In the genomic region with DNA sequence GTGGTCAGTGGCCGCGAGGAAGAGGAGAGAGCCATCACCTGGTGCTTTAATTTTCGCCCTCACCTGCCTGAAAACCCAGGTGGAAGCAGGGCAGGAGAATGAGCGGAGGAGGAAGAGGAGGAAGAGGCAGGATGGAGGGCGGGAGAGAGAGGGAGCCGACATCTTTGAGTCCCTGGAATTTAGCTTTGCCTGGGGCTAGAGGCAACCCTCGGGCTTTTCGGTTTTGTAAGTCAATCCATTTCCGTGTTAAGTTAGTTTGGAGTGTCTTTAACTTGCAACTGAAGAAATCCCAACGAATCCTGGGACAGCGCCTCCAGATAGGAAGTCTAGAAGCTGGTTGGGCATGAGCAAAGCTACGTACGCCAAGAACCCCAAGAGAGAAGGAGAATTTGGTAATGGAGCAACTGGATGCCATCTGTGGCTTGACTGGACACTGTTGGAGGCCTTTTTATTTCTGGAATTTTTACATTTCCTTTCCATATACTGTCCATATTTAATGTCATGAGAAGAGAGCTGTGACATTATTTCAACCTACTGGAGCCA, we compare ENCODE assay signal across 22 cellular contexts. TPM values are rescaled to one million over a fixed set of nuclear protein-coding genes. Genes with fewer than 3 reads are reported as not detected.
A peak's percentile ranks its signal among the peaks of the same experiment; 100 is the strongest.
DNase-seq lines count a peak whose midpoint lies in the region; ATAC-seq and TF ChIP-seq lines count a peak whose summit lies in the region.
"Had no signal": no experiment of that assay in that cellular context is flagged by ENCODE, and none has a peak within 500 bp of the region (broad histone marks: within the 10 kb centered on the region; RNA-seq: fewer than 3 reads in every experiment).

No MANE protein-coding gene starts in this region.

- no peaks in the 10 kb centered on the region; the same call in 1 of the 2 replicates for H3F3A ChIP-seq in GM23248 (ENCODE audit: insufficient read depth)

- TF ChIP-seq CTCF in fibroblast of mammary gland (conservative IDR thresholded peaks at IDR 0.05; ENCODE audit: control insufficient read depth, insufficient read depth, low read depth, low read length) (no peak), osteoblast (IDR thresholded peaks at IDR 0.05; ENCODE audit: extremely low read depth, low read depth, low read length) (no peak), HFFc6 (IDR thresholded peaks at IDR 0.05) (no peak)

- H3K79me2 ChIP-seq in osteoblast (ENCODE audit: insufficient read depth, low read length) (no peaks in the 10 kb centered on the region), GM23248 (ENCODE audit: insufficient read depth) (no peaks in the 10 kb centered on the region)

- no peaks in the 10 kb centered on the region for H3K36me3 Mint-ChIP-seq in stimulated activated naive CD8-positive, alpha-beta T cell treated with anti-CD3 and anti-CD28 coated beads, Interleukin-15, Interleukin-2, amounts not matched to agents 100 ng/mL and 50 ng/mL, for 24 hours (ENCODE audit: low read depth)
- peaks cover 4% of the 10 kb centered on the region; the same call in 1 of the 2 replicates for H3K36me3 Mint-ChIP-seq in HFFc6 (ENCODE audit: low read depth)
- H3K36me3 Mint-ChIP-seq: IgD-negative memory B cell had no signal

- H3K27ac Mint-ChIP-seq in stimulated activated naive CD8-positive, alpha-beta T cell treated with anti-CD3 and anti-CD28 coated beads, Interleukin-15, Interleukin-2, amounts not matched to agents 100 ng/mL and 50 ng/mL, for 24 hours, result peak overlapping the region; percentile 65
- peak overlapping the region in 1 of 2 donors; percentile 52 for H3K27ac Mint-ChIP-seq in stimulated activated naive CD8-positive, alpha-beta T cell treated with anti-CD3 and anti-CD28 coated beads, Interleukin-15, amount 100 ng/mL, for 72 hours
- H3K27ac Mint-ChIP-seq in HFFc6, result no peak overlapping the region
- H3K27ac Mint-ChIP-seq: CD4-positive, alpha-beta T cell; IgD-negative memory B cell had no signal

- H3K27ac ChIP-seq in osteoblast (ENCODE audit: low read depth, low read length) (no peak overlapping the region), GM23248 (no peak overlapping the region)
- H3K27ac ChIP-seq: PC-9 had no signal

- ATAC-seq in stimulated activated naive CD8-positive, alpha-beta T cell treated with anti-CD3 and anti-CD28 coated beads, Interleukin-15, amount 100 ng/mL, for 72 hours, result no peak
- ATAC-seq: GM12878 had no signal

- H3K27me3 ChIP-seq in osteoblast (ENCODE audit: insufficient read depth, low read length), result no peaks in the 10 kb centered on the region
- 0 out of 2 replicates have a peak, but pooled peaks cover 3% of the 10 kb centered on the region for H3K27me3 ChIP-seq in GM23248 (replicated peaks; ENCODE audit: insufficient read depth)
- H3K27me3 ChIP-seq: BE2C had no signal

- no peak for DNase-seq in stimulated activated naive CD8-positive, alpha-beta T cell treated with anti-CD3 and anti-CD28 coated beads, Interleukin-15, amount 100 ng/mL, for 72 hours
- DNase-seq in fibroblast of mammary gland (ENCODE audit: low read depth) (peak; percentile 29), osteoblast (ENCODE audit: insufficient read length, low spot score, missing footprints) (peak; percentile 39), NCI-H1417 treated with DMSO at 0.1 percent for 48 hours (lab: John Stamatoyannopoulos, UW) (no peak), HFFc6 (no peak), GM23248 (no peak)
- no peak for DNase-seq in stimulated activated CD4-positive, alpha-beta T cell treated with anti-CD3 and anti-CD28 coated beads, Interleukin-1b, Interleukin-23, amount 100 ng/mL, for 48 hours
- DNase-seq: BE2C; Caco-2; CD4-positive, alpha-beta T cell; DMS153; HCEC 1CT; Karpas-422; NCI-H1436; NCI-H2029; NCI-H345; NCI-H524 treated with DMSO at 0.1 percent for 48 hours; PC-9 had no signal

- H3K27me3 Mint-ChIP-seq in stimulated activated naive CD8-positive, alpha-beta T cell treated with anti-CD3 and anti-CD28 coated beads, Interleukin-15, Interleukin-2, amounts not matched to agents 100 ng/mL and 50 ng/mL, for 24 hours, result peaks cover 3% of the 10 kb centered on the region
- H3K27me3 Mint-ChIP-seq in stimulated activated naive CD8-positive, alpha-beta T cell treated with anti-CD3 and anti-CD28 coated beads, Interleukin-15, amount 100 ng/mL, for 72 hours, result no peaks in the 10 kb centered on the region
- H3K27me3 Mint-ChIP-seq in HFFc6 (ENCODE audit: insufficient read depth), result peaks cover 7% of the 10 kb centered on the region
- H3K27me3 Mint-ChIP-seq: CD4-positive, alpha-beta T cell; IgD-negative memory B cell had no signal

- H2AFZ ChIP-seq in osteoblast (ENCODE audit: low read length), result no peak overlapping the region
- H2AFZ ChIP-seq in GM23248, result no peak overlapping the region
- H2AFZ ChIP-seq: PC-9 had no signal

- no peak overlapping the region for H3K4me3 Mint-ChIP-seq in stimulated activated naive CD8-positive, alpha-beta T cell treated with anti-CD3 and anti-CD28 coated beads, Interleukin-15, Interleukin-2, amounts not matched to agents 100 ng/mL and 50 ng/mL, for 24 hours
- no peak overlapping the region for H3K4me3 Mint-ChIP-seq in stimulated activated naive CD8-positive, alpha-beta T cell treated with anti-CD3 and anti-CD28 coated beads, Interleukin-15, amount 100 ng/mL, for 72 hours
- H3K4me3 Mint-ChIP-seq in HFFc6, result no peak overlapping the region
- H3K4me3 Mint-ChIP-seq: CD4-positive, alpha-beta T cell; IgD-negative memory B cell had no signal

- H3K4me1 ChIP-seq in osteoblast (ENCODE audit: insufficient read depth, low read length) (peaks cover 12% of the 10 kb centered on the region), GM23248 (ENCODE audit: insufficient read depth) (peaks cover 7% of the 10 kb centered on the region)
- H3K4me1 ChIP-seq: BE2C had no signal

- H3K9me3 Mint-ChIP-seq in stimulated activated naive CD8-positive, alpha-beta T cell treated with anti-CD3 and anti-CD28 coated beads, Interleukin-15, Interleukin-2, amounts not matched to agents 100 ng/mL and 50 ng/mL, for 24 hours, result no peaks in the 10 kb centered on the region
- H3K9me3 Mint-ChIP-seq in stimulated activated naive CD8-positive, alpha-beta T cell treated with anti-CD3 and anti-CD28 coated beads, Interleukin-15, amount 100 ng/mL, for 72 hours, result no peaks in the 10 kb centered on the region
- H3K9me3 Mint-ChIP-seq in HFFc6, result no peaks in the 10 kb centered on the region
- H3K9me3 Mint-ChIP-seq: CD4-positive, alpha-beta T cell; IgD-negative memory B cell had no signal

- H4K20me1 ChIP-seq in osteoblast (ENCODE audit: insufficient read depth, low read length) (no peaks in the 10 kb centered on the region), GM23248 (ENCODE audit: insufficient read depth) (no peaks in the 10 kb centered on the region)

- in situ Hi-C loops in GM23248 (cut with MboI), result loop anchor here (10.0 kb wide), 1 partner anchor 86 kb away; a partner anchor contains a TSS

- H3K4me1 Mint-ChIP-seq in stimulated activated naive CD8-positive, alpha-beta T cell treated with anti-CD3 and anti-CD28 coated beads, Interleukin-15, Interleukin-2, amounts not matched to agents 100 ng/mL and 50 ng/mL, for 24 hours (ENCODE audit: low read depth), result peaks cover 6% of the 10 kb centered on the region
- H3K4me1 Mint-ChIP-seq in stimulated activated naive CD8-positive, alpha-beta T cell treated with anti-CD3 and anti-CD28 coated beads, Interleukin-15, amount 100 ng/mL, for 72 hours, result peaks cover 7% of the 10 kb centered on the region
- peaks cover 22% of the 10 kb centered on the region for H3K4me1 Mint-ChIP-seq in HFFc6 (ENCODE audit: low read depth)

- 71 to 74% methylated on average over 13 of the region's 13 CpGs for WGBS in GM23248 (ENCODE audit: low coverage in 1 of 2, low lambda C conversion rate in 2 of 2, missing lambda C conversion rate in 2 of 2), 2 experiments

- no peak overlapping the region for H3K9ac ChIP-seq in GM23248

- no peak overlapping the region for H3K4me2 ChIP-seq in osteoblast (ENCODE audit: insufficient read depth, low read length)
- no peak overlapping the region for H3K4me2 ChIP-seq in GM23248 (ENCODE audit: unreplicated experiment)
- H3K4me2 ChIP-seq: PC-9 had no signal

- H3K4me3 ChIP-seq in fibroblast of mammary gland (ENCODE audit: control insufficient read depth, low read depth, low read length) (no peak overlapping the region), osteoblast (ENCODE audit: insufficient read depth, low read length) (no peak overlapping the region), GM23248 (no peak overlapping the region)
- H3K4me3 ChIP-seq: GM12878, PC-9 had no signal

- peaks cover 4% of the 10 kb centered on the region for H3K36me3 ChIP-seq in osteoblast (ENCODE audit: insufficient read depth, low read length)
- no peaks in the 10 kb centered on the region for H3K36me3 ChIP-seq in GM23248 (ENCODE audit: low read depth)

- no peaks in the 10 kb centered on the region for H3K9me3 ChIP-seq in osteoblast (ENCODE audit: low read depth, low read length)
- H3K9me3 ChIP-seq in GM23248 (ENCODE audit: low read depth), result no peaks in the 10 kb centered on the region
- H3K9me3 ChIP-seq: BE2C, Caco-2 had no signal

- H3K9me2 ChIP-seq in GM23248 (ENCODE audit: insufficient read depth), result no peaks in the 10 kb centered on the region

RNA-seq across cellular contexts. Expression of a gene that starts 36.9 kb away (rescaled TPM):
- total RNA-seq in osteoblast, result 1.4 and 1.8 TPM in 2 replicates
- under 1 TPM; 0.05 to 0.12 (median 0.08) TPM for total RNA-seq in HFFc6 (2021; fragmentation: NEBNext Ultra II Directional; extraction: Animal tissue kit (Norgen Biotek cat#: 25700))
- total RNA-seq in GM23248 (2014; rRNA removed; shearing (Covaris generic)), result 0.86 TPM in 1 of 2 replicates, not detected in the other
- 0.58 and 0.81 TPM in 2 replicates for polyA plus RNA-seq in GM23248 (2016; fragmentation: Nextera tagmentation; extraction: Ambion mirVana)
- total RNA-seq: MCF 10A had no signal

Comparison
In these comparisons a context has a peak if more than half of its experiments do, and no peak if none do; other contexts are left out.
1. DNase-seq: peak in fibroblast of mammary gland (single experiment) and osteoblast (single experiment); none in stimulated activated naive CD8-positive, alpha-beta T cell treated with anti-CD3 and anti-CD28 coated beads, Interleukin-15, amount 100 ng/mL, for 72 hours (0 of 2), NCI-H1417 treated with DMSO at 0.1 percent for 48 hours (single experiment), HFFc6 (single experiment), GM23248 (single experiment) and stimulated activated CD4-positive, alpha-beta T cell treated with anti-CD3 and anti-CD28 coated beads, Interleukin-1b, Interleukin-23, amount 100 ng/mL, for 48 hours (single experiment).